ENCODE assay signal across 18 cellular contexts in genomic region chrX:21802054-21802660, GRCh38. TPM values are rescaled to one million over a fixed set of nuclear protein-coding genes. Genes with fewer than 3 reads are reported as not detected.
DNase-seq lines count a peak whose midpoint lies in the region; ATAC-seq and TF ChIP-seq lines count a peak whose summit lies in the region.
"Had no signal": no experiment of that assay in that cellular context is flagged by ENCODE, and none has a peak within 500 bp of the region (broad histone marks: within the 10 kb centered on the region; RNA-seq: fewer than 3 reads in every experiment).

No MANE protein-coding gene starts in this region.

- no peaks in the 10 kb centered on the region for H3K27me3 ChIP-seq in neuronal stem cell (ENCODE audit: control insufficient read depth in 3 of 3, insufficient read depth in 3 of 3, low read depth in 1 of 3, low read length in 3 of 3)

- H3K9me3 Mint-ChIP-seq in brain: peaks cover 0 to 3% (median 0%) of the 10 kb centered on the region in 5 experiments
- H3K9me3 Mint-ChIP-seq: HFFc6 had no signal

- H2AFZ ChIP-seq in neuronal stem cell (ENCODE audit: low read length): peak overlapping the region; percentile 34

- no peak overlapping the region for H2AK5ac ChIP-seq in neuronal stem cell (ENCODE audit: low read depth, low read length)

- DNase-seq in D341Med (ENCODE audit: low spot score) (peak; percentile 25), NCI-H2171 treated with DMSO at 0.1 percent for 48 hours (lab: John Stamatoyannopoulos, UW) (peak; percentile 40), neuronal stem cell (ENCODE audit: low spot score) (no peak), NCI-H1417 (lab: John Stamatoyannopoulos, UW) (no peak)
- DNase-seq: ACHN; CD4-positive, CD25-positive, alpha-beta regulatory T cell; DND-41; GOT3; HFFc6; KG1; NCI-H1048; NCI-H1694 treated with DMSO at 0.1 percent for 48 hours; NCI-H345; RPMI8226; T-helper 1 cell had no signal

- WGBS in neuronal stem cell (ENCODE audit: extremely low coverage in 2 of 2, insufficient read length in 2 of 2, insufficient replicate concordance in 1 of 2), 2 donors: no CpG with 5 or more reads among the region's 7 CpGs

- no peaks in the 10 kb centered on the region for H3K27me3 Mint-ChIP-seq in brain

- H3K4me3 ChIP-seq in neuronal stem cell (ENCODE audit: low read length in 2 of 2): no peak overlapping the region

- TF ChIP-seq CTCF in brain (conservative IDR thresholded peaks at IDR 0.05): no peak

- H4K91ac ChIP-seq in neuronal stem cell (ENCODE audit: low read depth, low read length, poor library complexity): no peak overlapping the region

- H3K18ac ChIP-seq in neuronal stem cell (ENCODE audit: low read length): no peak overlapping the region

- no peak overlapping the region for H3K4ac ChIP-seq in neuronal stem cell (ENCODE audit: low read length)

- no peak overlapping the region for H2BK120ac ChIP-seq in neuronal stem cell (ENCODE audit: low read depth, low read length)

- ATAC-seq in GM21825 (IDR thresholded peaks at IDR 0.05; ENCODE audit: unreplicated experiment) (no peak), HG03571 (IDR thresholded peaks at IDR 0.05; ENCODE audit: unreplicated experiment) (no peak)

- H2BK12ac ChIP-seq in neuronal stem cell (ENCODE audit: low read length): no peak overlapping the region

- H3K36me3 Mint-ChIP-seq in brain: no peaks in the 10 kb centered on the region
- H3K36me3 Mint-ChIP-seq: CD4-positive, CD25-positive, alpha-beta regulatory T cell had no signal

- no peak overlapping the region for H3K4me3 Mint-ChIP-seq in brain
- H3K4me3 Mint-ChIP-seq: CD4-positive, CD25-positive, alpha-beta regulatory T cell; HFFc6 had no signal

- H3K36me3 ChIP-seq in neuronal stem cell (replicated peaks in 1 of 2; ENCODE audit: control insufficient read depth in 2 of 2, insufficient read depth in 2 of 2, low read length in 2 of 2): no peaks in the 10 kb centered on the region

- no peaks in the 10 kb centered on the region for H3K79me1 ChIP-seq in neuronal stem cell (ENCODE audit: low read depth, low read length)

- peak overlapping the region in 3 of 5 experiments; percentile 62 to 88 (median 85) for H3K27ac Mint-ChIP-seq in brain
- H3K27ac Mint-ChIP-seq: CD4-positive, CD25-positive, alpha-beta regulatory T cell; HFFc6 had no signal

- H2BK15ac ChIP-seq in neuronal stem cell (ENCODE audit: low read length): no peak overlapping the region

- H4K8ac ChIP-seq in neuronal stem cell (ENCODE audit: low read depth, low read length): no peak overlapping the region

- H3K23ac ChIP-seq in neuronal stem cell (ENCODE audit: low read depth, low read length, poor library complexity): no peak overlapping the region

- peak overlapping the region; percentile 30 for H3K9ac ChIP-seq in neuronal stem cell (ENCODE audit: low read depth, low read length, poor library complexity)

- H3K4me2 ChIP-seq in neuronal stem cell (ENCODE audit: insufficient read depth, low read length, poor library complexity, severe bottlenecking): no peak overlapping the region

- no peak overlapping the region for H2BK5ac ChIP-seq in neuronal stem cell (ENCODE audit: low read length)

- H3K4me1 Mint-ChIP-seq in brain: peaks cover 45% of the 10 kb centered on the region
- H3K4me1 Mint-ChIP-seq: CD4-positive, CD25-positive, alpha-beta regulatory T cell had no signal

- no peak overlapping the region for H3K27ac ChIP-seq in neuronal stem cell (replicated peaks; ENCODE audit: low read length)

- no peak overlapping the region for H3K14ac ChIP-seq in neuronal stem cell (ENCODE audit: low read length)

- H3K9me3 ChIP-seq in neuronal stem cell (replicated peaks in 1 of 2; ENCODE audit: control insufficient read depth in 2 of 2, insufficient read depth in 1 of 2, low read depth in 1 of 2, low read length in 2 of 2): no peaks in the 10 kb centered on the region

- H3K4me1 ChIP-seq in neuronal stem cell (ENCODE audit: control insufficient read depth in 2 of 2, insufficient read depth in 1 of 2, low read depth in 1 of 2, low read length in 2 of 2): no peaks in the 10 kb centered on the region

RNA-seq across cellular contexts. Expression of gene MBTPS2, which starts 37.3 kb away (rescaled TPM):
- 5.6 TPM for polyA plus RNA-seq in brain (ENCODE audit: insufficient read depth, low read depth, low replicate concordance)
- 9.2 TPM for polyA plus RNA-seq in neuronal stem cell (2013, experiment 1 of 2)
- polyA plus RNA-seq in neuronal stem cell (2013, experiment 2 of 2): 9.3 TPM

RNA-seq across cellular contexts. Expression of gene SMPX, which starts 44.2 kb away (rescaled TPM):
- 0.41 TPM for polyA plus RNA-seq in brain (ENCODE audit: insufficient read depth, low read depth, low replicate concordance)
- polyA plus RNA-seq in neuronal stem cell (2013, experiment 1 of 2): not detected
- polyA plus RNA-seq in neuronal stem cell (2013, experiment 2 of 2): not detected
- polyA plus RNA-seq: CD4-positive, CD25-positive, alpha-beta regulatory T cell had no signal

RNA-seq across cellular contexts. Expression of gene YY2, which starts 53.6 kb away (rescaled TPM):
- 0.22 TPM for polyA plus RNA-seq in brain (ENCODE audit: insufficient read depth, low read depth, low replicate concordance)
- polyA plus RNA-seq in neuronal stem cell (2013, experiment 1 of 2): 0.46 TPM
- polyA plus RNA-seq in neuronal stem cell (2013, experiment 2 of 2): 0.54 TPM

Comparison
In these comparisons a context has a peak if more than half of its experiments do, and no peak if none do; other contexts are left out.
1. DNase-seq: peak in D341Med (single experiment) and NCI-H2171 treated with DMSO at 0.1 percent for 48 hours (single experiment); none in neuronal stem cell (single experiment) and NCI-H1417 (0 of 3).